ENCODE assay signal across 8 cellular contexts in genomic region chr7:142587578-142588191, GRCh38.
DNase-seq lines count a peak whose midpoint lies in the region; ATAC-seq and TF ChIP-seq lines count a peak whose summit lies in the region.

No MANE protein-coding gene starts in this region.

- ATAC-seq in GM19351 (IDR thresholded peaks at IDR 0.05; ENCODE audit: unreplicated experiment) (peak; percentile 91), HG03135 (IDR thresholded peaks at IDR 0.05; ENCODE audit: unreplicated experiment) (peak; percentile 84)

- no peaks in the 10 kb centered on the region for H3K27me3 Mint-ChIP-seq in neural progenitor cell (ENCODE audit: insufficient read depth, low read depth)

- H3K4me1 Mint-ChIP-seq in neural progenitor cell, result peaks cover 10% of the 10 kb centered on the region

- H3K79me2 ChIP-seq in neural progenitor cell (ENCODE audit: low read depth), result no peaks in the 10 kb centered on the region

- TF ChIP-seq POLR2A in tibial nerve (IDR thresholded peaks at IDR 0.05), result no peak

- H3K4me3 ChIP-seq in epithelial cell of esophagus (ENCODE audit: low read length) (no peak overlapping the region), neural progenitor cell (no peak overlapping the region), tibial nerve (no peak overlapping the region)

- DNase-seq in NCI-H524 (lab: John Stamatoyannopoulos, UW) (peak; percentile 17 to 63), NCI-H524 treated with DMSO at 0.1 percent for 48 hours (lab: John Stamatoyannopoulos, UW) (no peak), OCI-M1 (lab: John Stamatoyannopoulos, UW) (peak; percentile 76), epithelial cell of esophagus (ENCODE audit: low read depth) (peak; percentile 84), neural progenitor cell (ENCODE audit: low spot score) (peak; percentile 63), tibial nerve (ENCODE audit: low spot score in 2 of 2) (no peak)

- no peaks in the 10 kb centered on the region for H4K20me1 ChIP-seq in neural progenitor cell (ENCODE audit: low read depth)

- no peaks in the 10 kb centered on the region for H3K36me3 ChIP-seq in neural progenitor cell
- no peaks in the 10 kb centered on the region for H3K36me3 ChIP-seq in tibial nerve

- no peaks in the 10 kb centered on the region for H3K36me3 Mint-ChIP-seq in neural progenitor cell

- no peaks in the 10 kb centered on the region for H3F3A ChIP-seq in neural progenitor cell (ENCODE audit: low read depth)

- TF ChIP-seq EP300 in tibial nerve (IDR thresholded peaks at IDR 0.05), result no peak

- no peak overlapping the region for H3K27ac Mint-ChIP-seq in neural progenitor cell

- H3K4me1 ChIP-seq in neural progenitor cell (peaks cover 8% of the 10 kb centered on the region), tibial nerve (peaks cover 0 to 3% (median 0%) of the 10 kb centered on the region in 4 donors)

- H3K9me3 ChIP-seq in neural progenitor cell (ENCODE audit: low read depth) (no peaks in the 10 kb centered on the region), tibial nerve (no peaks in the 10 kb centered on the region)

- TF ChIP-seq CTCF in epithelial cell of esophagus (IDR thresholded peaks at IDR 0.05; ENCODE audit: insufficient read depth, low read depth, low read length, missing control alignments) (peak; percentile 81), neural progenitor cell (IDR thresholded peaks at IDR 0.05) (peak; percentile 70), tibial nerve (IDR thresholded peaks at IDR 0.05) (peak in 1 of 5 experiments; percentile 31)

- no peak overlapping the region for H3K4me3 Mint-ChIP-seq in neural progenitor cell

- no peaks in the 10 kb centered on the region for H3K27me3 ChIP-seq in neural progenitor cell
- H3K27me3 ChIP-seq in tibial nerve, result no peaks in the 10 kb centered on the region

- H3K27ac ChIP-seq in neural progenitor cell (no peak overlapping the region), tibial nerve (no peak overlapping the region)

- H3K9ac ChIP-seq in neural progenitor cell, result no peak overlapping the region

- H2AFZ ChIP-seq in neural progenitor cell (replicated peaks), result peak overlapping the region; percentile 59

- H3K9me3 Mint-ChIP-seq in neural progenitor cell, result no peaks in the 10 kb centered on the region

- no peak overlapping the region for H3K4me2 ChIP-seq in neural progenitor cell

- 62 to 66% methylated on average over 5 of the region's 5 CpGs for WGBS in tibial nerve, 2 donors

Comparison
In these comparisons a context has a peak if more than half of its experiments do, and no peak if none do; other contexts are left out.
1. DNase-seq: peak in NCI-H524 (2 of 2), OCI-M1 (single experiment), epithelial cell of esophagus (single experiment) and neural progenitor cell (single experiment); none in NCI-H524 treated with DMSO at 0.1 percent for 48 hours (single experiment) and tibial nerve (0 of 2).